Comparison of ENCODE assay signal across 18 cellular contexts in genomic region chr16:56354016-56354415, GRCh38.
"Had no signal": no experiment of that assay in that cellular context is flagged by ENCODE, and none has a peak within 500 bp of the region (broad histone marks: within the 10 kb centered on the region; RNA-seq: fewer than 3 reads in every experiment).

No MANE protein-coding gene starts in this region.

- H3K4me3 ChIP-seq: cardiac muscle cell, SJCRH30, thyroid gland had no signal

- ATAC-seq: activated T-cell treated with anti-CD3 and anti-CD28 coated beads, Interleukin-2, amount 50 U/mL, for 4 hours; stimulated activated naive CD8-positive, alpha-beta T cell treated with anti-CD3 and anti-CD28 coated beads, Interleukin-15, amount 100 ng/mL, for 72 hours had no signal

- H3K9me3 ChIP-seq: SJCRH30, thyroid gland had no signal

- H3K27me3 Mint-ChIP-seq: stimulated activated naive CD8-positive, alpha-beta T cell treated with anti-CD3 and anti-CD28 coated beads, Interleukin-15, amount 100 ng/mL, for 72 hours had no signal

- H3K27ac ChIP-seq: cardiac muscle cell, RWPE1, SJCRH30, thyroid gland, VCaP had no signal

- H3K9me3 Mint-ChIP-seq: activated T-cell treated with anti-CD3 and anti-CD28 coated beads, Interleukin-2, amount 50 U/mL, for 4 hours; naive B cell; stimulated activated naive CD8-positive, alpha-beta T cell treated with anti-CD3 and anti-CD28 coated beads, Interleukin-15, amount 100 ng/mL, for 72 hours had no signal

- H3K36me3 ChIP-seq: cardiac muscle cell, SJCRH30, thyroid gland had no signal

- DNase-seq: activated CD4-positive, alpha-beta T cell treated with anti-CD3 and anti-CD28 coated beads for 48 hours; activated CD8-positive, alpha-beta memory T cell treated with anti-CD3 and anti-CD28 coated beads for 24 hours; activated T-cell treated with anti-CD3 and anti-CD28 coated beads, Interleukin-2, amount 50 U/mL, for 4 hours; cortex of kidney; effector CD8-positive, alpha-beta T cell; foreskin melanocyte; midbrain; naive B cell; nucleus accumbens; stimulated activated CD4-positive, alpha-beta T cell treated with anti-CD3 and anti-CD28 coated beads, Interleukin-12 subunit alpha, Interleukin-12 subunit beta, amount 100 ng/mL, for 4 hours; stimulated activated CD4-positive, alpha-beta T cell treated with anti-CD3 and anti-CD28 coated beads, Interleukin-2, amount 100 ng/mL, for 48 hours; stimulated activated naive CD8-positive, alpha-beta T cell treated with anti-CD3 and anti-CD28 coated beads, Interleukin-15, amount 100 ng/mL, for 72 hours; T-helper 9 cell; thyroid gland had no signal

- H3K4me3 Mint-ChIP-seq: activated T-cell treated with anti-CD3 and anti-CD28 coated beads, Interleukin-2, amount 50 U/mL, for 4 hours; naive B cell; stimulated activated naive CD8-positive, alpha-beta T cell treated with anti-CD3 and anti-CD28 coated beads, Interleukin-15, amount 100 ng/mL, for 72 hours had no signal

- H3K27ac Mint-ChIP-seq: naive B cell had no signal

- H3K36me3 Mint-ChIP-seq: naive B cell had no signal

- H3K27me3 ChIP-seq: cardiac muscle cell, SJCRH30, thyroid gland had no signal
